Comparison of ENCODE assay signal across 8 cellular contexts in genomic region chr16:87391324-87391949, GRCh38. TPM values are rescaled to one million over a fixed set of nuclear protein-coding genes. Genes with fewer than 3 reads are reported as not detected.
DNase-seq lines count a peak whose midpoint lies in the region; ATAC-seq and TF ChIP-seq lines count a peak whose summit lies in the region.

No MANE protein-coding gene starts in this region.

- DNase-seq in AG09309 (ENCODE audit: low read depth) (no peak), PC-3 (no peak), midbrain (lab: John Stamatoyannopoulos, UW) (peak; percentile 70), aorta (peak; percentile 87 to 91)
- DNase-seq in effector memory CD4-positive, alpha-beta T cell, result no peak

- CTCF ChIA-PET in PC-3 (lab: Charles Lee), result no interaction called here

- POLR2A ChIA-PET in PC-3 (lab: Charles Lee; ENCODE audit: unreplicated experiment), result no interaction called here

- ATAC-seq in GM19463 (IDR thresholded peaks at IDR 0.05; ENCODE audit: unreplicated experiment), result peak; percentile 5
- no peak; the same call in 1 of the 2 replicates for ATAC-seq in PC-3
- peak; percentile 27 for ATAC-seq in aorta (ENCODE audit: low FRiP score)
- ATAC-seq in HG02678 (IDR thresholded peaks at IDR 0.05; ENCODE audit: unreplicated experiment), result no peak
- ATAC-seq in GM21423 (IDR thresholded peaks at IDR 0.05; ENCODE audit: unreplicated experiment), result no peak

- H3K4me1 ChIP-seq in PC-3 (ENCODE audit: insufficient read depth, low read length) (peaks cover 29% of the 10 kb centered on the region), aorta (ENCODE audit: control insufficient read depth in 1 of 2, insufficient read depth in 2 of 2, low read length in 2 of 2) (peaks cover 0 to 4% of the 10 kb centered on the region in 2 donors)
- peaks cover 37% of the 10 kb centered on the region for H3K4me1 ChIP-seq in effector memory CD4-positive, alpha-beta T cell (ENCODE audit: control insufficient read depth, insufficient read depth, low read length, poor library complexity, severe bottlenecking)

- H3K9me3 ChIP-seq in PC-3 (ENCODE audit: low read length), result no peaks in the 10 kb centered on the region
- H3K9me3 ChIP-seq in effector memory CD4-positive, alpha-beta T cell (ENCODE audit: control insufficient read depth, low read length), result no peaks in the 10 kb centered on the region
- H3K9me3 ChIP-seq in aorta (ENCODE audit: control insufficient read depth, low read length), result no peaks in the 10 kb centered on the region

- TSS peak; percentile 61 for BruUV-seq in PC-3 (replicated peaks; lab: Mats Ljungman, UMichigan)

- no peaks in the 10 kb centered on the region for H3K9me2 ChIP-seq in PC-3 (replicated peaks; ENCODE audit: low read length)

- peak overlapping the region; percentile 59 for H3K27ac ChIP-seq in PC-3 (ENCODE audit: low read length)
- peak overlapping the region; percentile 78 for H3K27ac ChIP-seq in effector memory CD4-positive, alpha-beta T cell (ENCODE audit: insufficient read depth, low read length, poor library complexity, severe bottlenecking)
- H3K27ac ChIP-seq in aorta (ENCODE audit: low read depth in 1 of 2, low read length in 2 of 2), result peak overlapping the region; percentile 67 to 94

- H3K4me2 ChIP-seq in PC-3 (ENCODE audit: low read length), result peak overlapping the region; percentile 90

- no peaks in the 10 kb centered on the region for H3F3A ChIP-seq in PC-3 (ENCODE audit: low read length, unreplicated experiment)

- H3K4me3 ChIP-seq in AG09309 (ENCODE audit: control insufficient read depth, low read depth, low read length) (peak overlapping the region; percentile 57), PC-3 (ENCODE audit: low read length) (peak overlapping the region; percentile 96), aorta (ENCODE audit: low read length in 2 of 2) (peak overlapping the region; percentile 36 to 69)
- H3K4me3 ChIP-seq in effector memory CD4-positive, alpha-beta T cell (ENCODE audit: insufficient read depth, low read depth, low read length, poor library complexity, severe bottlenecking), result peak overlapping the region; percentile 54

- H3K36me3 ChIP-seq in PC-3 (ENCODE audit: low read depth, low read length) (no peaks in the 10 kb centered on the region), aorta (ENCODE audit: control insufficient read depth in 1 of 2, insufficient read depth in 2 of 2, low read length in 1 of 2) (no peaks in the 10 kb centered on the region)
- H3K36me3 ChIP-seq in effector memory CD4-positive, alpha-beta T cell (ENCODE audit: control insufficient read depth, insufficient read depth, low read length), result no peaks in the 10 kb centered on the region

- intact Hi-C loops in PC-3 (cut with micrococcal nuclease) (loop anchor here (5.0 kb wide), 1 partner anchor 74 kb away; the partner anchor contains the start of gene C16orf95), aorta (cut with DNase I) (loop anchor here (5.0 to 10.0 kb wide), 4 partner anchors 83 to 373 kb away; partner anchors contain the start of gene KLHDC4 (in 1 of the 2))

- 6 to 7% methylated on average over 40 to 44 of the region's 44 CpGs for WGBS in aorta, 2 donors

- H3K27me3 ChIP-seq in PC-3 (ENCODE audit: low read length) (no peaks in the 10 kb centered on the region), aorta (ENCODE audit: control insufficient read depth in 1 of 2, insufficient read depth in 2 of 2, low read length in 1 of 2) (peaks cover 0 to 2% of the 10 kb centered on the region in 2 donors)
- no peaks in the 10 kb centered on the region for H3K27me3 ChIP-seq in effector memory CD4-positive, alpha-beta T cell (replicated peaks; ENCODE audit: control insufficient read depth, insufficient read depth, low read length, poor library complexity, severe bottlenecking)

- H2AFZ ChIP-seq in PC-3 (ENCODE audit: low read length), result peak overlapping the region; percentile 65

- H4K20me1 ChIP-seq in PC-3 (ENCODE audit: low read length), result peaks cover 18% of the 10 kb centered on the region; the same call in 1 of the 2 replicates

- TF ChIP-seq CTCF in AG09309 (IDR thresholded peaks at IDR 0.05; ENCODE audit: control insufficient read depth, insufficient read depth, low read depth, low read length, missing control alignments) (no peak), PC-3 (conservative IDR thresholded peaks at IDR 0.05; ENCODE audit: low read depth, low read length) (no peak)

- H3K9ac ChIP-seq in PC-3 (ENCODE audit: low read length), result peak overlapping the region; percentile 78

- H3K79me2 ChIP-seq in PC-3 (ENCODE audit: low read length), result peaks cover 36% of the 10 kb centered on the region

RNA-seq across cellular contexts. Expression of gene MAP1LC3B, which starts 0.7 kb away (rescaled TPM):
- total RNA-seq in PC-3 (2014; rRNA removed) (11.0 and 11.9 TPM in 2 replicates), aorta (10 to 100 TPM; 57.0 to 60.8 TPM)
- 10 to 100 TPM; 60.6 to 61.7 TPM for polyA plus RNA-seq in aorta

RNA-seq across cellular contexts. Expression of gene FBXO31, which starts 7.9 kb away (rescaled TPM):
- total RNA-seq in PC-3 (2014; rRNA removed), result 14.8 and 17.7 TPM in 2 replicates
- total RNA-seq in aorta, result 10 to 100 TPM; 53.2 to 57.9 TPM
- polyA plus RNA-seq in aorta, result 10 to 100 TPM in 1 of 2 donors, 1 to 10 TPM in 1; 6.0 to 28.9 TPM

Comparison
In these comparisons a context has a peak if more than half of its experiments do, and no peak if none do; other contexts are left out.
1. DNase-seq: peak in midbrain (single experiment) and aorta (2 of 2); none in AG09309 (single experiment), PC-3 (single experiment) and effector memory CD4-positive, alpha-beta T cell (0 of 3).
2. ATAC-seq: peak in GM19463 (single experiment) and aorta (single experiment); none in PC-3 (single experiment), HG02678 (single experiment) and GM21423 (single experiment).
3. Peak in every context shown above with its lines, with median percentiles within 50 percentile points of each other: H3K4me3 ChIP-seq and H3K27ac ChIP-seq.